In genomic region chrY:7866976-7867375, GRCh38 we compare ENCODE assay signal across 1 cellular context.
TF ChIP-seq lines count a peak whose summit lies in the region.

No MANE protein-coding gene starts in this region.

TF ChIP-seq in SK-N-SH treated with all-trans-retinoic acid at 6 μM for 48 hours, 23 proteins besides CTCF, POLR2A, EP300 and RAD21 (continued from another document):
- TF ChIP-seq TSHZ2 (CRISPR knock-in tag; IDR thresholded peaks at IDR 0.05) (no peak), PATZ1 (CRISPR knock-in tag; IDR thresholded peaks at IDR 0.05; ENCODE audit: borderline replicate concordance) (no peak), TOX (CRISPR knock-in tag; IDR thresholded peaks at IDR 0.05; ENCODE audit: borderline replicate concordance) (no peak), ZNF8 (CRISPR knock-in tag; IDR thresholded peaks at IDR 0.05) (no peak), ZNF70 (CRISPR knock-in tag; IDR thresholded peaks at IDR 0.05) (no peak), SNAI2 (CRISPR knock-in tag; IDR thresholded peaks at IDR 0.05) (no peak), OSR1 (CRISPR knock-in tag; IDR thresholded peaks at IDR 0.05) (no peak), ARNTL (CRISPR knock-in tag; IDR thresholded peaks at IDR 0.05; ENCODE audit: borderline replicate concordance, low read depth) (no peak), ZNF565 (CRISPR knock-in tag; conservative IDR thresholded peaks at IDR 0.05; ENCODE audit: low read depth) (no peak), ZC3H10 (CRISPR knock-in tag; IDR thresholded peaks at IDR 0.05) (no peak), CSRNP3 (CRISPR knock-in tag; IDR thresholded peaks at IDR 0.05) (no peak), RARB (CRISPR knock-in tag; IDR thresholded peaks at IDR 0.05) (no peak), ZFP3 (CRISPR knock-in tag; IDR thresholded peaks at IDR 0.05) (no peak), ZFP30 (CRISPR knock-in tag; IDR thresholded peaks at IDR 0.05) (no peak)
